Comparison of ENCODE assay signal across 8 cellular contexts in genomic region chr2:101516833-101517690, GRCh38. TPM values are rescaled to one million over a fixed set of nuclear protein-coding genes. Genes with fewer than 3 reads are reported as not detected.
A peak's percentile ranks its signal among the peaks of the same experiment; 100 is the strongest.
DNase-seq lines count a peak whose midpoint lies in the region; ATAC-seq and TF ChIP-seq lines count a peak whose summit lies in the region.

No MANE protein-coding gene starts in this region.

- H2AFZ ChIP-seq in MM.1S (ENCODE audit: low read length): no peak overlapping the region

- peak; percentile 55 for DNase-seq in CD1c-positive myeloid dendritic cell (ENCODE audit: extremely low spot score)
- DNase-seq in LNCaP clone FGC (ENCODE audit: low read depth): peak; percentile 21
- DNase-seq in lung microvascular endothelial cell (ENCODE audit: low read depth in 2 of 2): peak; percentile 17 to 97
- no peak for DNase-seq in GM13977 (ENCODE audit: low spot score)
- no peak for DNase-seq in NCI-H1417 treated with DMSO at 0.1 percent for 48 hours (lab: John Stamatoyannopoulos, UW)
- DNase-seq in MM.1S: no peak

- peak; percentile 98 for ATAC-seq in activated T-helper 17 cell treated with anti-CD3 and anti-CD28 coated beads, Interleukin-2, amount 50 U/mL, for 72 hours (replicated peaks)
- no peak for ATAC-seq in GM18909 (IDR thresholded peaks at IDR 0.05; ENCODE audit: poor library complexity, unreplicated experiment)

- in situ Hi-C loops in GM13977 (cut with MboI; ENCODE audit: low pct_unique_long_range_greater_than_20kb, low sequenced_read_pairs, unreplicated experiment): no loop called here

- peaks cover 4% of the 10 kb centered on the region for H3K9me3 Mint-ChIP-seq in activated T-helper 17 cell treated with anti-CD3 and anti-CD28 coated beads, Interleukin-2, amount 50 U/mL, for 72 hours

- H3K27me3 Mint-ChIP-seq in activated T-helper 17 cell treated with anti-CD3 and anti-CD28 coated beads, Interleukin-2, amount 50 U/mL, for 72 hours: no peaks in the 10 kb centered on the region

- no peak overlapping the region for H3K4me3 ChIP-seq in LNCaP clone FGC (ENCODE audit: low read depth, low read length)
- H3K4me3 ChIP-seq in MM.1S (ENCODE audit: low read length): no peak overlapping the region

- H3K4me1 Mint-ChIP-seq in activated T-helper 17 cell treated with anti-CD3 and anti-CD28 coated beads, Interleukin-2, amount 50 U/mL, for 72 hours: peaks cover 14% of the 10 kb centered on the region

- H3F3A ChIP-seq in MM.1S (ENCODE audit: insufficient read depth, low read length): no peaks in the 10 kb centered on the region

- no peaks in the 10 kb centered on the region for H3K4me1 ChIP-seq in MM.1S (ENCODE audit: low read length)

- no peak overlapping the region for H3K4me2 ChIP-seq in MM.1S (ENCODE audit: low read depth, low read length)

- no peak overlapping the region for H3K27ac ChIP-seq in MM.1S (ENCODE audit: low read length)

- H3K27ac Mint-ChIP-seq in activated T-helper 17 cell treated with anti-CD3 and anti-CD28 coated beads, Interleukin-2, amount 50 U/mL, for 72 hours: peak overlapping the region; percentile 20

- H3K4me3 Mint-ChIP-seq in activated T-helper 17 cell treated with anti-CD3 and anti-CD28 coated beads, Interleukin-2, amount 50 U/mL, for 72 hours: peak overlapping the region; percentile 3

- no peaks in the 10 kb centered on the region for H4K20me1 ChIP-seq in MM.1S (ENCODE audit: insufficient read depth, low read length)

- no peaks in the 10 kb centered on the region for H3K27me3 ChIP-seq in MM.1S (replicated peaks; ENCODE audit: insufficient read depth, low read length)

- no peak overlapping the region for H3K9ac ChIP-seq in MM.1S (ENCODE audit: low read length)

- TF ChIP-seq CTCF in LNCaP clone FGC (IDR thresholded peaks at IDR 0.05; ENCODE audit: control insufficient read depth, extremely low read depth, insufficient read depth) (no peak), GM13977 (IDR thresholded peaks at IDR 0.05; ENCODE audit: extremely low read depth, insufficient read depth, missing control alignments) (no peak), MM.1S (IDR thresholded peaks at IDR 0.05; ENCODE audit: low read length) (no peak)

- H3K36me3 Mint-ChIP-seq in activated T-helper 17 cell treated with anti-CD3 and anti-CD28 coated beads, Interleukin-2, amount 50 U/mL, for 72 hours (ENCODE audit: low read depth): no peaks in the 10 kb centered on the region

- no peaks in the 10 kb centered on the region for H3K36me3 ChIP-seq in MM.1S (replicated peaks; ENCODE audit: insufficient read depth, low read length)

- H3K79me2 ChIP-seq in MM.1S (ENCODE audit: low read length): no peaks in the 10 kb centered on the region

- H3K9me3 ChIP-seq in MM.1S (replicated peaks; ENCODE audit: insufficient read depth, low read length): no peaks in the 10 kb centered on the region

- no peaks in the 10 kb centered on the region for H3K9me2 ChIP-seq in MM.1S (replicated peaks; ENCODE audit: insufficient read depth, low read length)

RNA-seq across cellular contexts. Expression of gene RFX8, which starts 42.1 kb away (rescaled TPM):
- total RNA-seq in activated T-helper 17 cell treated with anti-CD3 and anti-CD28 coated beads, Interleukin-2, amount 50 U/mL, for 72 hours: under 1 TPM; 0.45 to 0.48 TPM
- 0.22 TPM in 1 of 2 replicates, not detected in the other for total RNA-seq in lung microvascular endothelial cell

Comparison
In these comparisons a context has a peak if more than half of its experiments do, and no peak if none do; other contexts are left out.
1. DNase-seq: peak in CD1c-positive myeloid dendritic cell (single experiment), LNCaP clone FGC (single experiment) and lung microvascular endothelial cell (2 of 2); none in GM13977 (single experiment), NCI-H1417 treated with DMSO at 0.1 percent for 48 hours (single experiment) and MM.1S (single experiment).